16 cellular contexts compared by ENCODE assay signal in the genomic region with DNA sequence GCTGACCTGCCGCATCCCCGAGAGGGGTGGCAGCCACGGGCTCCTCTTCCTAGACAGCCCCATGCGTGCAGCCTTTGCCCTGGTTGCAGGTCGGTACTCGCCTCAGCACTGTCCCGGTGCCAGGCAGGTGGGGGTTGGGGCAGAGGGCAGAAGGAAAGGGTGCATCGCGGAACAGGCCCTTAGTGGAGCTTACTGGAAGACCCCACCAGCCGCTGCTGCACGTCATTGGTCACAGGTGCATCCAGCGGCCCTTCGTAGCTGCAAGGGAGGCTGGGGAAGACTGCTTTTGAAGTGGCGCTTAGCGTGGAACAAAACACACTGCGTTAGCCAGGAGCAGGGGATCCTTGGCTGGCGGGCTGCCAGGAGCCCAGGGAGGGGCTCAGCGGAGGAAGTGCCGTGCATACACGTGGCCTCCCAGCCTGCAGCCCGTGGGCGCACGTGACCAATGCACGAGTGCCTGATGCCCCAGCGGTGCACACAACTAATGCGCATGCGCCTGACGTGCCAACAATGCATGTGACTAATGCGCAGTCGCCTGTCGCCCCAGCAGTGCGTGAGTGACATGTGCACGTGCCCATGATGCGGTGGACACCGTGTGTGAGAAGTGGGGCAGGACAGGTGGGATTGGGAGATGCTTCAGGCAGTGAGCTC. TPM values are rescaled to one million over a fixed set of nuclear protein-coding genes. Genes with fewer than 3 reads are reported as not detected.
DNase-seq lines count a peak whose midpoint lies in the region; FAIRE-seq and TF ChIP-seq lines count a peak whose summit lies in the region.
"Had no signal": no experiment of that assay in that cellular context is flagged by ENCODE, and none has a peak within 500 bp of the region (broad histone marks: within the 10 kb centered on the region; RNA-seq: fewer than 3 reads in every experiment).

No MANE protein-coding gene starts in this region.

- H3K4me3 Mint-ChIP-seq in activated naive CD4-positive, alpha-beta T cell treated with anti-CD3 and anti-CD28 coated beads, Interleukin-2, amount 10 ng/mL, durations not matched to agents 7 days and 5 days: no peak overlapping the region
- H3K4me3 Mint-ChIP-seq in chondrocyte (ENCODE audit: unreplicated experiment) (no peak overlapping the region), progenitor cell of endocrine pancreas (ENCODE audit: low read depth) (no peak overlapping the region)
- H3K4me3 Mint-ChIP-seq: activated CD4-positive, alpha-beta T cell treated with anti-CD3 and anti-CD28 coated beads, Interleukin-2, amount 10 ng/mL, durations not matched to agents 7 days and 5 days; activated T-helper 1 cell treated with anti-CD3 and anti-CD28 coated beads, Interleukin-12 subunit alpha, Interleukin-12 subunit beta, Interleukin-2, Interleukin-4 antibody, amounts not matched to agents 30 ng/mL and 10 ng/mL and 1 ng/mL, durations not matched to agents 14 hours and 24 hours and 36 hours; neural progenitor cell had no signal

- H3K27ac Mint-ChIP-seq in activated naive CD4-positive, alpha-beta T cell treated with anti-CD3 and anti-CD28 coated beads, Interleukin-2, amount 10 ng/mL, durations not matched to agents 7 days and 5 days: no peak overlapping the region
- H3K27ac Mint-ChIP-seq in chondrocyte (ENCODE audit: unreplicated experiment): no peak overlapping the region
- peak overlapping the region; percentile 67 for H3K27ac Mint-ChIP-seq in progenitor cell of endocrine pancreas
- H3K27ac Mint-ChIP-seq: activated CD4-positive, alpha-beta T cell treated with anti-CD3 and anti-CD28 coated beads, Interleukin-2, amount 10 ng/mL, durations not matched to agents 7 days and 5 days; activated T-helper 1 cell treated with anti-CD3 and anti-CD28 coated beads, Interleukin-12 subunit alpha, Interleukin-12 subunit beta, Interleukin-2, Interleukin-4 antibody, amounts not matched to agents 30 ng/mL and 10 ng/mL and 1 ng/mL, durations not matched to agents 14 hours and 24 hours and 36 hours; neural progenitor cell had no signal

- peaks cover 26% of the 10 kb centered on the region for H3K36me3 Mint-ChIP-seq in activated naive CD4-positive, alpha-beta T cell treated with anti-CD3 and anti-CD28 coated beads, Interleukin-2, amount 10 ng/mL, durations not matched to agents 7 days and 5 days
- peaks cover 13% of the 10 kb centered on the region for H3K36me3 Mint-ChIP-seq in chondrocyte (ENCODE audit: low read depth)
- peaks cover 9% of the 10 kb centered on the region for H3K36me3 Mint-ChIP-seq in progenitor cell of endocrine pancreas (ENCODE audit: insufficient read depth)

- H3K9me3 Mint-ChIP-seq in activated naive CD4-positive, alpha-beta T cell treated with anti-CD3 and anti-CD28 coated beads, Interleukin-2, amount 10 ng/mL, durations not matched to agents 7 days and 5 days: no peaks in the 10 kb centered on the region
- H3K9me3 Mint-ChIP-seq in chondrocyte (ENCODE audit: low read depth) (no peaks in the 10 kb centered on the region), progenitor cell of endocrine pancreas (ENCODE audit: low read depth) (no peaks in the 10 kb centered on the region)
- H3K9me3 Mint-ChIP-seq: activated CD4-positive, alpha-beta T cell treated with anti-CD3 and anti-CD28 coated beads, Interleukin-2, amount 10 ng/mL, durations not matched to agents 7 days and 5 days; activated T-helper 1 cell treated with anti-CD3 and anti-CD28 coated beads, Interleukin-12 subunit alpha, Interleukin-12 subunit beta, Interleukin-2, Interleukin-4 antibody, amounts not matched to agents 30 ng/mL and 10 ng/mL and 1 ng/mL, durations not matched to agents 14 hours and 24 hours and 36 hours; neural progenitor cell had no signal

- CTCF ChIA-PET in activated naive CD4-positive, alpha-beta T cell treated with anti-CD3 and anti-CD28 coated beads, Interleukin-2, amount 10 ng/mL, durations not matched to agents 7 days and 5 days (lab: Charles Lee): no interaction called here

- FAIRE-seq in GM12892 (lab: Jason Lieb, UNC): no peak

- peak; percentile 9 for DNase-seq in activated naive CD4-positive, alpha-beta T cell treated with anti-CD3 and anti-CD28 coated beads, Interleukin-2, amount 10 ng/mL, durations not matched to agents 7 days and 5 days
- DNase-seq in activated naive CD4-positive, alpha-beta T cell treated with anti-CD3 and anti-CD28 coated beads, Interleukin-2, amount 50 U/mL, for 16 hours: no peak
- no peak for DNase-seq in GM12892 (ENCODE audit: insufficient read length)
- peak; percentile 91 for DNase-seq in chondrocyte (ENCODE audit: low spot score)
- DNase-seq in progenitor cell of endocrine pancreas (ENCODE audit: low spot score, unreplicated experiment): no peak
- no peak for DNase-seq in NCI-H226
- no peak for DNase-seq in NCI-H2029 (lab: John Stamatoyannopoulos, UW)
- DNase-seq in NCI-H1694 (lab: John Stamatoyannopoulos, UW): no peak
- DNase-seq: activated CD4-positive, alpha-beta T cell treated with anti-CD3 and anti-CD28 coated beads, Interleukin-2, amount 10 ng/mL, durations not matched to agents 7 days and 5 days; central memory CD4-positive, alpha-beta T cell; effector memory CD4-positive, alpha-beta T cell; GF-D8; NCI-H1930; NCI-H526 treated with DMSO at 0.1 percent for 48 hours had no signal

- peaks cover 23% of the 10 kb centered on the region for H3K4me1 Mint-ChIP-seq in activated naive CD4-positive, alpha-beta T cell treated with anti-CD3 and anti-CD28 coated beads, Interleukin-2, amount 10 ng/mL, durations not matched to agents 7 days and 5 days
- H3K4me1 Mint-ChIP-seq in chondrocyte (ENCODE audit: low read depth): peaks cover 6% of the 10 kb centered on the region
- H3K4me1 Mint-ChIP-seq in progenitor cell of endocrine pancreas (ENCODE audit: low read depth): no peaks in the 10 kb centered on the region
- H3K4me1 Mint-ChIP-seq: neural progenitor cell had no signal

- peak; percentile 16; the same call in 1 of the 2 replicates for TF ChIP-seq POLR2A in GM12892 (IDR thresholded peaks at IDR 0.05; ENCODE audit: low read depth, low read length)

- H3K27me3 Mint-ChIP-seq in activated naive CD4-positive, alpha-beta T cell treated with anti-CD3 and anti-CD28 coated beads, Interleukin-2, amount 10 ng/mL, durations not matched to agents 7 days and 5 days: no peaks in the 10 kb centered on the region
- H3K27me3 Mint-ChIP-seq in chondrocyte (ENCODE audit: low read depth) (no peaks in the 10 kb centered on the region), progenitor cell of endocrine pancreas (no peaks in the 10 kb centered on the region)
- H3K27me3 Mint-ChIP-seq: activated CD4-positive, alpha-beta T cell treated with anti-CD3 and anti-CD28 coated beads, Interleukin-2, amount 10 ng/mL, durations not matched to agents 7 days and 5 days had no signal

- TF ChIP-seq CTCF in chondrocyte (IDR thresholded peaks at IDR 0.05) (no peak), progenitor cell of endocrine pancreas (IDR thresholded peaks at IDR 0.05; ENCODE audit: unreplicated experiment) (no peak)

RNA-seq across cellular contexts. Expression of a gene that starts 5.0 kb away (rescaled TPM):
- polyA plus RNA-seq in GM12892 (2012; ENCODE audit: missing spikeins): 13.5 TPM
- total RNA-seq in chondrocyte (35.9 to 48.0 TPM (median 36.8 TPM) in 3 replicates), progenitor cell of endocrine pancreas (63.0 and 66.6 TPM in 2 replicates)

RNA-seq across cellular contexts. Expression of a gene that starts 15.7 kb away (rescaled TPM):
- polyA plus RNA-seq in GM12892 (2012; ENCODE audit: missing spikeins): 16.1 TPM
- 18.7 to 21.0 TPM (median 19.8 TPM) in 3 replicates for total RNA-seq in chondrocyte
- 38.5 and 40.4 TPM in 2 replicates for total RNA-seq in progenitor cell of endocrine pancreas

RNA-seq across cellular contexts. Expression of a gene that starts 50.3 kb away (rescaled TPM):
- polyA plus RNA-seq in GM12892 (2012; ENCODE audit: missing spikeins): 4.1 TPM
- total RNA-seq in chondrocyte (54.2 to 65.7 TPM (median 56.1 TPM) in 3 replicates), progenitor cell of endocrine pancreas (111 and 122 TPM in 2 replicates)

Comparison
In these comparisons a context has a peak if more than half of its experiments do, and no peak if none do; other contexts are left out.
1. DNase-seq: peak in activated naive CD4-positive, alpha-beta T cell treated with anti-CD3 and anti-CD28 coated beads, Interleukin-2, amount 10 ng/mL, durations not matched to agents 7 days and 5 days (single experiment) and chondrocyte (single experiment); none in activated naive CD4-positive, alpha-beta T cell treated with anti-CD3 and anti-CD28 coated beads, Interleukin-2, amount 50 U/mL, for 16 hours (single experiment), GM12892 (single experiment), progenitor cell of endocrine pancreas (single experiment), NCI-H226 (single experiment), NCI-H2029 (single experiment) and NCI-H1694 (single experiment).